33 cellular contexts compared by ENCODE assay signal in genomic region chrX:68763481-68763880, GRCh38.
"Had no signal": no experiment of that assay in that cellular context is flagged by ENCODE, and none has a peak within 500 bp of the region (broad histone marks: within the 10 kb centered on the region; RNA-seq: fewer than 3 reads in every experiment).

No MANE protein-coding gene starts in this region.

- H3K4me1 Mint-ChIP-seq: activated B cell treated with CpG ODN at 0.5 μM for 24 hours; activated CD4-positive, alpha-beta T cell treated with anti-CD3 and anti-CD28 coated beads, Interleukin-2, amount 10 ng/mL, durations not matched to agents 24 days and 14 days; activated CD8-positive, alpha-beta memory T cell treated with anti-CD3 and anti-CD28 coated beads, Interleukin-2, amount 10 ng/mL, durations not matched to agents 7 days and 5 days; activated naive CD4-positive, alpha-beta T cell treated with anti-CD3 and anti-CD28 coated beads, Interleukin-2, amount 50 U/mL, for 24 hours; activated naive CD8-positive, alpha-beta T cell treated with anti-CD3 and anti-CD28 coated beads, Interleukin-2, amount 50 U/mL, for 24 hours; T-cell had no signal

- H3K4me3 Mint-ChIP-seq: activated B cell treated with CpG ODN at 0.5 μM for 24 hours; activated CD4-positive, alpha-beta memory T cell treated with anti-CD3 and anti-CD28 coated beads for 36 hours; activated CD4-positive, alpha-beta T cell treated with anti-CD3 and anti-CD28 coated beads, Interleukin-2, amount 10 ng/mL, durations not matched to agents 24 days and 14 days; activated CD8-positive, alpha-beta memory T cell treated with anti-CD3 and anti-CD28 coated beads, Interleukin-2, amount 10 ng/mL, durations not matched to agents 7 days and 5 days; activated CD8-positive, alpha-beta T cell treated with anti-CD3 and anti-CD28 coated beads, Interleukin-2, amount 10 ng/mL, durations not matched to agents 7 days and 5 days; activated naive CD4-positive, alpha-beta T cell treated with anti-CD3 and anti-CD28 coated beads for 36 hours; activated naive CD4-positive, alpha-beta T cell treated with anti-CD3 and anti-CD28 coated beads, Interleukin-2, amount 50 U/mL, for 24 hours; activated naive CD8-positive, alpha-beta T cell treated with anti-CD3 and anti-CD28 coated beads for 36 hours; activated naive CD8-positive, alpha-beta T cell treated with anti-CD3 and anti-CD28 coated beads, Interleukin-2, amount 50 U/mL, for 24 hours; activated T-helper 1 cell treated with anti-CD3 and anti-CD28 coated beads, Interleukin-12 subunit alpha, Interleukin-12 subunit beta, Interleukin-2, Interleukin-4 antibody, amounts not matched to agents 30 ng/mL and 10 ng/mL and 1 ng/mL, durations not matched to agents 14 hours and 24 hours and 36 hours; effector memory CD8-positive, alpha-beta T cell; T-cell; T-helper 1 cell treated with Interleukin-12 subunit alpha and Interleukin-12 subunit beta and Interleukin-4 antibody, amounts not matched to agents 30 μg/mL and 1 μg/mL, for 36 hours; T-helper 2 cell treated with Interferon-gamma antibody and Interleukin-4, amounts not matched to agents 5 μg/mL and 100 μg/mL, for 36 hours had no signal

- H3K9me3 ChIP-seq: adrenal gland, body of pancreas, esophagus squamous epithelium had no signal

- H3K36me3 Mint-ChIP-seq: activated CD4-positive, alpha-beta memory T cell treated with anti-CD3 and anti-CD28 coated beads for 36 hours; activated CD8-positive, alpha-beta memory T cell treated with anti-CD3 and anti-CD28 coated beads, Interleukin-2, amount 10 ng/mL, durations not matched to agents 7 days and 5 days; activated naive CD4-positive, alpha-beta T cell treated with anti-CD3 and anti-CD28 coated beads, Interleukin-2, amount 50 U/mL, for 24 hours; activated naive CD8-positive, alpha-beta T cell treated with anti-CD3 and anti-CD28 coated beads for 36 hours; T-cell had no signal

- H3K4me3 ChIP-seq: adrenal gland, body of pancreas, esophagus squamous epithelium had no signal

- H3K36me3 ChIP-seq: adrenal gland, esophagus squamous epithelium, WERI-Rb-1 had no signal

- H3K9me3 Mint-ChIP-seq: activated B cell treated with CpG ODN at 0.5 μM for 24 hours; activated CD4-positive, alpha-beta memory T cell treated with anti-CD3 and anti-CD28 coated beads for 36 hours; activated CD4-positive, alpha-beta T cell treated with anti-CD3 and anti-CD28 coated beads, Interleukin-2, amount 10 ng/mL, durations not matched to agents 24 days and 14 days; activated naive CD4-positive, alpha-beta T cell treated with anti-CD3 and anti-CD28 coated beads for 36 hours; activated naive CD4-positive, alpha-beta T cell treated with anti-CD3 and anti-CD28 coated beads, Interleukin-2, amount 50 U/mL, for 24 hours; activated naive CD8-positive, alpha-beta T cell treated with anti-CD3 and anti-CD28 coated beads for 36 hours; activated naive CD8-positive, alpha-beta T cell treated with anti-CD3 and anti-CD28 coated beads, Interleukin-2, amount 50 U/mL, for 24 hours; activated T-helper 1 cell treated with anti-CD3 and anti-CD28 coated beads, Interleukin-12 subunit alpha, Interleukin-12 subunit beta, Interleukin-2, Interleukin-4 antibody, amounts not matched to agents 30 ng/mL and 10 ng/mL and 1 ng/mL, durations not matched to agents 14 hours and 24 hours and 36 hours; activated T-helper 2 cell treated with anti-CD3 and anti-CD28 coated beads, Interferon-gamma antibody, Interleukin-2, Interleukin-4, amounts not matched to agents 10 μg/mL and 5 μg/mL and 100 μg/mL, durations not matched to agents 14 hours and 24 hours and 36 hours; effector memory CD8-positive, alpha-beta T cell; T-cell; T-helper 1 cell treated with Interleukin-12 subunit alpha and Interleukin-12 subunit beta and Interleukin-4 antibody, amounts not matched to agents 30 μg/mL and 1 μg/mL, for 36 hours; T-helper 2 cell treated with Interferon-gamma antibody and Interleukin-4, amounts not matched to agents 5 μg/mL and 100 μg/mL, for 36 hours had no signal

- FAIRE-seq: colon had no signal

- H3K27me3 ChIP-seq: adrenal gland, body of pancreas had no signal

- H3K27ac ChIP-seq: adrenal gland, body of pancreas, WERI-Rb-1 had no signal

- H3K4me1 ChIP-seq: adrenal gland, esophagus squamous epithelium had no signal

- H3K27me3 Mint-ChIP-seq: activated B cell treated with CpG ODN at 0.5 μM for 24 hours; activated CD4-positive, alpha-beta memory T cell treated with anti-CD3 and anti-CD28 coated beads for 36 hours; activated CD4-positive, alpha-beta T cell treated with anti-CD3 and anti-CD28 coated beads, Interleukin-2, amount 10 ng/mL, durations not matched to agents 24 days and 14 days; activated naive CD4-positive, alpha-beta T cell treated with anti-CD3 and anti-CD28 coated beads, Interleukin-2, amount 50 U/mL, for 24 hours; activated naive CD8-positive, alpha-beta T cell treated with anti-CD3 and anti-CD28 coated beads for 36 hours; activated naive CD8-positive, alpha-beta T cell treated with anti-CD3 and anti-CD28 coated beads, Interleukin-2, amount 50 U/mL, for 24 hours; effector memory CD8-positive, alpha-beta T cell had no signal

- ATAC-seq: activated CD4-positive, CD25-positive, alpha-beta regulatory T cell treated with anti-CD3 and anti-CD28 coated beads, Interleukin-2, amount 50 U/mL, for 24 hours; activated CD8-positive, alpha-beta memory T cell treated with anti-CD3 and anti-CD28 coated beads, Interleukin-2, amount 10 ng/mL, durations not matched to agents 7 days and 5 days; activated CD8-positive, alpha-beta T cell treated with anti-CD3 and anti-CD28 coated beads, Interleukin-2, amount 10 ng/mL, durations not matched to agents 7 days and 5 days; activated naive CD8-positive, alpha-beta T cell treated with anti-CD3 and anti-CD28 coated beads, Interleukin-2, amount 50 U/mL, for 24 hours; body of pancreas; effector memory CD8-positive, alpha-beta T cell; T-cell had no signal

- H3K27ac Mint-ChIP-seq: activated B cell treated with CpG ODN at 0.5 μM for 24 hours; activated CD4-positive, alpha-beta memory T cell treated with anti-CD3 and anti-CD28 coated beads for 36 hours; activated CD4-positive, alpha-beta T cell treated with anti-CD3 and anti-CD28 coated beads, Interleukin-2, amount 10 ng/mL, durations not matched to agents 24 days and 14 days; activated CD8-positive, alpha-beta memory T cell treated with anti-CD3 and anti-CD28 coated beads, Interleukin-2, amount 10 ng/mL, durations not matched to agents 7 days and 5 days; activated CD8-positive, alpha-beta T cell treated with anti-CD3 and anti-CD28 coated beads, Interleukin-2, amount 10 ng/mL, durations not matched to agents 7 days and 5 days; activated naive CD4-positive, alpha-beta T cell treated with anti-CD3 and anti-CD28 coated beads for 36 hours; activated naive CD4-positive, alpha-beta T cell treated with anti-CD3 and anti-CD28 coated beads, Interleukin-2, amount 50 U/mL, for 24 hours; activated naive CD8-positive, alpha-beta T cell treated with anti-CD3 and anti-CD28 coated beads for 36 hours; activated naive CD8-positive, alpha-beta T cell treated with anti-CD3 and anti-CD28 coated beads, Interleukin-2, amount 50 U/mL, for 24 hours; activated T-helper 1 cell treated with anti-CD3 and anti-CD28 coated beads, Interleukin-12 subunit alpha, Interleukin-12 subunit beta, Interleukin-2, Interleukin-4 antibody, amounts not matched to agents 30 ng/mL and 10 ng/mL and 1 ng/mL, durations not matched to agents 14 hours and 24 hours and 36 hours; activated T-helper 2 cell treated with anti-CD3 and anti-CD28 coated beads, Interferon-gamma antibody, Interleukin-2, Interleukin-4, amounts not matched to agents 10 μg/mL and 5 μg/mL and 100 μg/mL, durations not matched to agents 14 hours and 24 hours and 36 hours; effector memory CD8-positive, alpha-beta T cell; T-cell; T-helper 1 cell treated with Interleukin-12 subunit alpha and Interleukin-12 subunit beta and Interleukin-4 antibody, amounts not matched to agents 30 μg/mL and 1 μg/mL, for 36 hours; T-helper 2 cell treated with Interferon-gamma antibody and Interleukin-4, amounts not matched to agents 5 μg/mL and 100 μg/mL, for 36 hours had no signal

- DNase-seq: activated B cell treated with CpG ODN at 0.5 μM for 24 hours; activated CD4-positive, alpha-beta memory T cell treated with anti-CD3 and anti-CD28 coated beads for 36 hours; activated CD4-positive, alpha-beta T cell treated with anti-CD3 and anti-CD28 coated beads, Interleukin-2, amount 10 ng/mL, durations not matched to agents 24 days and 14 days; activated CD8-positive, alpha-beta memory T cell treated with anti-CD3 and anti-CD28 coated beads, Interleukin-2, amount 10 ng/mL, durations not matched to agents 7 days and 5 days; activated CD8-positive, alpha-beta memory T cell treated with anti-CD3 and anti-CD28 coated beads, Interleukin-2, amount 50 U/mL, for 4 hours; activated CD8-positive, alpha-beta T cell treated with anti-CD3 and anti-CD28 coated beads, Interleukin-2, amount 10 ng/mL, durations not matched to agents 7 days and 5 days; activated effector memory CD4-positive, alpha-beta T cell treated with anti-CD3 and anti-CD28 coated beads, Interleukin-2, amount 50 U/mL, for 16 hours; activated naive CD4-positive, alpha-beta T cell treated with anti-CD3 and anti-CD28 coated beads for 36 hours; activated naive CD8-positive, alpha-beta T cell treated with anti-CD3 and anti-CD28 coated beads for 36 hours; activated naive CD8-positive, alpha-beta T cell treated with anti-CD3 and anti-CD28 coated beads, Interleukin-2, amount 50 U/mL, for 24 hours; activated T-cell treated with anti-CD3 and anti-CD28 coated beads, Interleukin-2, amount 50 U/mL, for 1 hour; activated T-cell treated with anti-CD3 and anti-CD28 coated beads, Interleukin-2, amount 50 U/mL, for 48 hours; adrenal gland; body of pancreas; cortex of kidney; dermis blood vessel endothelial cell; effector CD4-positive, alpha-beta T cell; effector memory CD8-positive, alpha-beta T cell; erythroblast; esophagus squamous epithelium; foreskin melanocyte; head of caudate nucleus; SW 1271; T-cell; T1000; WERI-Rb-1 had no signal
